1 cellular context compared by ENCODE assay signal in the genomic region with DNA sequence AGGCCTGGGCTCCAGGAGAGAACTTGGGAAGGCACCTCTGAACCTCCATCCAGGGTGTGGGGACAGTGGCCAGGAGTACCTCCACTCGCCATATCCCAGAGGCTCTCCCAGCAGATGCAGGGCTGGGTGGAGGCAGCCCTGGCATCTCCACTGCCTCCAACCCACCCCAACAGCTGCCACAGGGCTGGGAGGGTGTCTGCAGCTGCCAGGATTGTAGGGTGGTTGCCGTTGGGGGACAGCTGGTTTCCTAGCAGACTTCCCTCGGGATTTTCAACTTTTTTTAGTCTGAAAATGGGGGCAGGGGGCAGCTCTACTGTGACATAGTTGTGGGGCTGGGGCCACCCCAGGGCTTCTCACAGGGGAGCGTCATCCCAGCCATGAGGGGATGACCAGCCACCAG.
TF ChIP-seq lines count a peak whose summit lies in the region.

No MANE protein-coding gene starts in this region.

TF ChIP-seq in H1, 55 proteins besides CTCF, POLR2A, EP300 and RAD21:
- no peak for TF ChIP-seq KDM1A (IDR thresholded peaks at IDR 0.05; ENCODE audit: borderline replicate concordance, low read length)
- TF ChIP-seq TEAD4 (IDR thresholded peaks at IDR 0.05; ENCODE audit: low read depth, low read length), result no peak
- TF ChIP-seq JUND (IDR thresholded peaks at IDR 0.05; ENCODE audit: low read length), result no peak
- TF ChIP-seq CHD2 (IDR thresholded peaks at IDR 0.05; ENCODE audit: low read length), result no peak
- no peak for TF ChIP-seq PHF8 (conservative IDR thresholded peaks at IDR 0.05; ENCODE audit: low read depth, low read length)
- no peak for TF ChIP-seq ZNF274 (IDR thresholded peaks at IDR 0.05; ENCODE audit: borderline replicate concordance, extremely low read depth, low read length)
- TF ChIP-seq CREB1 (IDR thresholded peaks at IDR 0.05), result no peak
- no peak for TF ChIP-seq EGR1 (IDR thresholded peaks at IDR 0.05; ENCODE audit: borderline replicate concordance, low read depth, low read length)
- TF ChIP-seq SP2 (IDR thresholded peaks at IDR 0.05; ENCODE audit: low read length), result no peak
- no peak for TF ChIP-seq KDM5A (IDR thresholded peaks at IDR 0.05; ENCODE audit: low read length)
- no peak for TF ChIP-seq RFX5 (IDR thresholded peaks at IDR 0.05; ENCODE audit: borderline replicate concordance, low read depth, low read length)
- TF ChIP-seq, protein P1, sequence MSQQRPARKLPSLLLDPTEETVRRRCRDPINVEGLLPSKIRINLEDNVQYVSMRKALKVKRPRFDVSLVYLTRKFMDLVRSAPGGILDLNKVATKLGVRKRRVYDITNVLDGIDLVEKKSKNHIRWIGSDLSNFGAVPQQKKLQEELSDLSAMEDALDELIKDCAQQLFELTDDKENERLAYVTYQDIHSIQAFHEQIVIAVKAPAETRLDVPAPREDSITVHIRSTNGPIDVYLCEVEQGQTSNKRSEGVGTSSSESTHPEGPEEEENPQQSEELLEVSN (IDR thresholded peaks at IDR 0.05), result no peak
- no peak for TF ChIP-seq SP4 (IDR thresholded peaks at IDR 0.05; ENCODE audit: low read length)
- TF ChIP-seq GABPA (IDR thresholded peaks at IDR 0.05; ENCODE audit: borderline replicate concordance, insufficient read depth, low read length), result no peak
- TF ChIP-seq FOSL1 (IDR thresholded peaks at IDR 0.05; ENCODE audit: insufficient read depth, low read depth, low read length), result no peak
- no peak for TF ChIP-seq RBBP5 (IDR thresholded peaks at IDR 0.05; ENCODE audit: borderline replicate concordance, low read depth, low read length)
- no peak for TF ChIP-seq SIX5 (IDR thresholded peaks at IDR 0.05; ENCODE audit: low read depth, low read length)
- TF ChIP-seq HDAC6 (IDR thresholded peaks at IDR 0.05; ENCODE audit: low read depth, low read length), result no peak
- no peak for TF ChIP-seq NRF1 (IDR thresholded peaks at IDR 0.05; ENCODE audit: low read depth, low read length)
- TF ChIP-seq TCF12 (IDR thresholded peaks at IDR 0.05; ENCODE audit: low read depth, low read length), result no peak
